In the genomic region with DNA sequence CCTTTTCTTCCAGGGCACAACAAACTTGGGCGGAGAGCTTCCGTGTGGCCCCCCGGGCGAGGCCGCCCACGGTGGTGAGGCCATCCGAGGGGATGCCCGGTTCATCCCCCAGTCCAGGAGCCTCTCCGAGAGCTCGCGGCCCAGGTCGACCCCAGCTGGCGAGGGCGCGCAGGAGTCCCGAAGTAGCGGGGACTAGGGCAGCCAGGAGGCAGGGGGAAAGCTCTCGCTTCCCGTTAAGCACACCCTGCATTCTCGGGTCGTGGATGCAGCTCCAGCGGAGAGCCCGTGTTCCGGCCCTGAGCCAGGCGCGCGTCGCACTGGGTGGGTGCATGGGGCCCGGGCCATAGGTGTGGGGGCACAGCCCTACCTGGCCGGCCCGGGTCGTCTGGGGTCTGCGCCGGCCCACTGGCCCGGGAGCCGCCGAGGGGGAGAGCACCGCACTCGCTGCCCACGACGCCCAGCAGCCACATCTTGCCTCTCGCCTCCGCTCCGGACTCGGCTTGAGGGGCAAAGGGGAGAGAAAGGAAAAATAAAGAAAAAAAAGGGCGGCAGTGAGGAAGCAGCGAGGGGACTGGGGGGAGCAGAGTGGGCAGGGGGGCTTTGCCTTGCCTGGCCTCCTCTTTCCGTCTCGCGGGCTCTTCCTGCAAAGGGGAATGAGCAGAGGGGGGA, we compare ENCODE assay signal across 9 cellular contexts. TPM values are rescaled to one million over a fixed set of nuclear protein-coding genes. Genes with fewer than 3 reads are reported as not detected.
A peak's percentile ranks its signal among the peaks of the same experiment; 100 is the strongest.
DNase-seq lines count a peak whose midpoint lies in the region; ATAC-seq and TF ChIP-seq lines count a peak whose summit lies in the region.
"Had no signal": no experiment of that assay in that cellular context is flagged by ENCODE, and none has a peak within 500 bp of the region (broad histone marks: within the 10 kb centered on the region; RNA-seq: fewer than 3 reads in every experiment).

No MANE protein-coding gene starts in this region.

- WGBS in right lobe of liver (ENCODE audit: insufficient coverage, low coverage, low lambda C conversion rate, missing lambda C conversion rate) = 3% methylated on average over 11 of the region's 50 CpGs

- DNase-seq in NCI-H345 (lab: John Stamatoyannopoulos, UW) = peak; percentile 16
- no peak for DNase-seq in NCI-H345 treated with DMSO at 0.1 percent for 48 hours (lab: John Stamatoyannopoulos, UW; ENCODE audit: unreplicated experiment)
- DNase-seq in adipocyte (ENCODE audit: low read depth) = peak; percentile 35
- DNase-seq in right lobe of liver = peak in 1 of 3 donors; percentile 24
- DNase-seq in thoracic aorta (ENCODE audit: low spot score) = no peak
- DNase-seq in islet precursor cell = no peak

- H3K27me3 ChIP-seq in adipocyte (replicated peaks; ENCODE audit: control insufficient read depth, insufficient read depth, low read length) (peaks cover 77% of the 10 kb centered on the region), right lobe of liver (peaks cover 26 to 50% of the 10 kb centered on the region in 2 donors), thoracic aorta (replicated peaks; ENCODE audit: insufficient read depth) (peaks cover 28% of the 10 kb centered on the region)

- H3K4me1 ChIP-seq in adipocyte (ENCODE audit: control insufficient read depth, insufficient read depth, low read length) (peaks cover 9% of the 10 kb centered on the region), right lobe of liver (peaks cover 0 to 32% (median 6%) of the 10 kb centered on the region in 4 donors), thoracic aorta (ENCODE audit: control insufficient read depth in 1 of 2, low read depth in 2 of 2) (peaks cover 22 to 31% of the 10 kb centered on the region in 2 donors)

- H3K36me3 ChIP-seq in adipocyte (ENCODE audit: control insufficient read depth, insufficient read depth, low read length, severe bottlenecking) (no peaks in the 10 kb centered on the region), right lobe of liver (no peaks in the 10 kb centered on the region), thoracic aorta (no peaks in the 10 kb centered on the region)
- H3K36me3 ChIP-seq: BLaER1 had no signal

- no peak for TF ChIP-seq CTCF in right lobe of liver (IDR thresholded peaks at IDR 0.05)
- no peak for TF ChIP-seq CTCF in thoracic aorta (IDR thresholded peaks at IDR 0.05)

- peak in 3 of 4 donors; percentile 10 to 20 (median 11) for ATAC-seq in right lobe of liver
- ATAC-seq in thoracic aorta (ENCODE audit: insufficient number of reproducible peaks, low FRiP score, low read depth) = no peak
- ATAC-seq in HG03439 (IDR thresholded peaks at IDR 0.05; ENCODE audit: unreplicated experiment) = no peak
- no peak for ATAC-seq in GM18858 (IDR thresholded peaks at IDR 0.05; ENCODE audit: unreplicated experiment)

- H3K9ac ChIP-seq in adipocyte (ENCODE audit: low read length) = no peak overlapping the region
- H3K9ac ChIP-seq: BLaER1 had no signal

- H3K9me3 ChIP-seq in adipocyte (ENCODE audit: control insufficient read depth, low read length) (peaks cover 8% of the 10 kb centered on the region), right lobe of liver (no peaks in the 10 kb centered on the region), thoracic aorta (no peaks in the 10 kb centered on the region)

- H3K4me3 ChIP-seq in adipocyte (ENCODE audit: low read length) (no peak overlapping the region), right lobe of liver (peak overlapping the region in 1 of 3 donors; percentile 43), thoracic aorta (peak overlapping the region; percentile 73)
- H3K4me3 ChIP-seq: BLaER1 had no signal

- no peak overlapping the region for H3K27ac ChIP-seq in right lobe of liver
- peak overlapping the region in 1 of 2 donors; percentile 16 for H3K27ac ChIP-seq in thoracic aorta
- H3K27ac ChIP-seq: BLaER1 had no signal

- intact Hi-C loops in right lobe of liver (cut with DNase I) = no loop called here

- no peak for TF ChIP-seq POLR2A in right lobe of liver (IDR thresholded peaks at IDR 0.05)

RNA-seq across cellular contexts. Expression of a gene that starts 1.8 kb away (rescaled TPM):
- total RNA-seq in right lobe of liver (10 to 100 TPM; 19.2 to 57.9 (median 23.0) TPM), thoracic aorta (100 to 1,000 TPM; 121 to 125 TPM)

RNA-seq across cellular contexts. Expression of a gene that starts 51.8 kb away (rescaled TPM):
- 10 to 100 TPM; 20.6 to 30.6 (median 23.8) TPM for total RNA-seq in right lobe of liver
- total RNA-seq in thoracic aorta = 10 to 100 TPM; 41.5 to 96.3 TPM

Comparison
In these comparisons a context has a peak if more than half of its experiments do, and no peak if none do; other contexts are left out.
1. DNase-seq: peak in NCI-H345 (single experiment) and adipocyte (single experiment); none in NCI-H345 treated with DMSO at 0.1 percent for 48 hours (single experiment), thoracic aorta (single experiment) and islet precursor cell (single experiment).
2. ATAC-seq: peak in right lobe of liver (3 of 4); none in thoracic aorta (single experiment), HG03439 (single experiment) and GM18858 (single experiment).